ENCODE assay signal across 17 cellular contexts in genomic region chr19:45752639-45753038, GRCh38. TPM values are rescaled to one million over a fixed set of nuclear protein-coding genes. Genes with fewer than 3 reads are reported as not detected.
"Had no signal": no experiment of that assay in that cellular context is flagged by ENCODE, and none has a peak within 500 bp of the region (broad histone marks: within the 10 kb centered on the region; RNA-seq: fewer than 3 reads in every experiment).

No MANE protein-coding gene starts in this region.

- H3K27ac Mint-ChIP-seq: activated naive CD4-positive, alpha-beta T cell treated with anti-CD3 and anti-CD28 coated beads for 36 hours; activated T-helper 1 cell treated with anti-CD3 and anti-CD28 coated beads, Interleukin-12 subunit alpha, Interleukin-12 subunit beta, Interleukin-2, Interleukin-4 antibody, amounts not matched to agents 30 ng/mL and 10 ng/mL and 1 ng/mL, durations not matched to agents 14 hours and 24 hours and 36 hours; natural killer cell treated with Interleukin-12 subunit alpha and Interleukin-12 subunit beta and Interleukin-15 and Interleukin-18, amount 100 ng/mL, for 72 hours; type B pancreatic cell had no signal

- H3K9me3 ChIP-seq: body of pancreas, suprapubic skin had no signal

- ATAC-seq: body of pancreas; effector memory CD8-positive, alpha-beta T cell; left lobe of liver; natural killer cell treated with Interleukin-12 subunit alpha and Interleukin-12 subunit beta and Interleukin-15 and Interleukin-18, amount 100 ng/mL, for 72 hours; sciatic nerve; stimulated activated naive CD8-positive, alpha-beta T cell treated with anti-CD3 and anti-CD28 coated beads, Interleukin-15, Interleukin-2, amounts not matched to agents 100 U/mL and 50 U/mL, for 24 hours had no signal

- H3K4me3 ChIP-seq: body of pancreas, suprapubic skin had no signal

- H3K4me3 Mint-ChIP-seq: activated naive CD4-positive, alpha-beta T cell treated with anti-CD3 and anti-CD28 coated beads for 36 hours; activated T-helper 1 cell treated with anti-CD3 and anti-CD28 coated beads, Interleukin-12 subunit alpha, Interleukin-12 subunit beta, Interleukin-2, Interleukin-4 antibody, amounts not matched to agents 30 ng/mL and 10 ng/mL and 1 ng/mL, durations not matched to agents 14 hours and 24 hours and 36 hours; effector memory CD8-positive, alpha-beta T cell; natural killer cell treated with Interleukin-12 subunit alpha and Interleukin-12 subunit beta and Interleukin-15 and Interleukin-18, amount 100 ng/mL, for 72 hours; type B pancreatic cell had no signal

- H3K9me3 Mint-ChIP-seq: activated naive CD4-positive, alpha-beta T cell treated with anti-CD3 and anti-CD28 coated beads for 36 hours; activated T-helper 1 cell treated with anti-CD3 and anti-CD28 coated beads, Interleukin-12 subunit alpha, Interleukin-12 subunit beta, Interleukin-2, Interleukin-4 antibody, amounts not matched to agents 30 ng/mL and 10 ng/mL and 1 ng/mL, durations not matched to agents 14 hours and 24 hours and 36 hours; effector memory CD8-positive, alpha-beta T cell; natural killer cell treated with Interleukin-12 subunit alpha and Interleukin-12 subunit beta and Interleukin-15 and Interleukin-18, amount 100 ng/mL, for 72 hours; type B pancreatic cell had no signal

- H3K36me3 Mint-ChIP-seq: natural killer cell treated with Interleukin-12 subunit alpha and Interleukin-12 subunit beta and Interleukin-15 and Interleukin-18, amount 100 ng/mL, for 72 hours; type B pancreatic cell had no signal

- DNase-seq: activated CD4-positive, alpha-beta T cell treated with anti-CD3 and anti-CD28 coated beads for 48 hours; activated naive CD4-positive, alpha-beta T cell treated with anti-CD3 and anti-CD28 coated beads for 36 hours; amniotic stem cell; body of pancreas; effector memory CD8-positive, alpha-beta T cell; foreskin fibroblast; mesenchymal stem cell; occipital lobe; stimulated activated naive CD8-positive, alpha-beta T cell treated with anti-CD3 and anti-CD28 coated beads, Interleukin-15, Interleukin-2, amounts not matched to agents 100 U/mL and 50 U/mL, for 24 hours; T-helper 1 cell had no signal

- H3K27ac ChIP-seq: body of pancreas, suprapubic skin had no signal

- H3K4me1 ChIP-seq: body of pancreas, suprapubic skin had no signal

- H3K36me3 ChIP-seq: suprapubic skin had no signal

- H3K27me3 ChIP-seq: body of pancreas, suprapubic skin had no signal

RNA-seq across cellular contexts. Expression of gene MEIOSIN, which starts 19.4 kb away (rescaled TPM):
- total RNA-seq: activated naive CD4-positive, alpha-beta T cell treated with anti-CD3 and anti-CD28 coated beads for 36 hours; activated T-helper 1 cell treated with anti-CD3 and anti-CD28 coated beads, Interleukin-12 subunit alpha, Interleukin-12 subunit beta, Interleukin-2, Interleukin-4 antibody, amounts not matched to agents 30 ng/mL and 10 ng/mL and 1 ng/mL, durations not matched to agents 14 hours and 24 hours and 36 hours; body of pancreas; left lobe of liver; natural killer cell treated with Interleukin-12 subunit alpha and Interleukin-12 subunit beta and Interleukin-15 and Interleukin-18, amount 100 ng/mL, for 72 hours; occipital lobe; pulmonary artery endothelial cell; sciatic nerve; suprapubic skin had no signal
